Comparison of ENCODE assay signal across 1 cellular context in the genomic region with DNA sequence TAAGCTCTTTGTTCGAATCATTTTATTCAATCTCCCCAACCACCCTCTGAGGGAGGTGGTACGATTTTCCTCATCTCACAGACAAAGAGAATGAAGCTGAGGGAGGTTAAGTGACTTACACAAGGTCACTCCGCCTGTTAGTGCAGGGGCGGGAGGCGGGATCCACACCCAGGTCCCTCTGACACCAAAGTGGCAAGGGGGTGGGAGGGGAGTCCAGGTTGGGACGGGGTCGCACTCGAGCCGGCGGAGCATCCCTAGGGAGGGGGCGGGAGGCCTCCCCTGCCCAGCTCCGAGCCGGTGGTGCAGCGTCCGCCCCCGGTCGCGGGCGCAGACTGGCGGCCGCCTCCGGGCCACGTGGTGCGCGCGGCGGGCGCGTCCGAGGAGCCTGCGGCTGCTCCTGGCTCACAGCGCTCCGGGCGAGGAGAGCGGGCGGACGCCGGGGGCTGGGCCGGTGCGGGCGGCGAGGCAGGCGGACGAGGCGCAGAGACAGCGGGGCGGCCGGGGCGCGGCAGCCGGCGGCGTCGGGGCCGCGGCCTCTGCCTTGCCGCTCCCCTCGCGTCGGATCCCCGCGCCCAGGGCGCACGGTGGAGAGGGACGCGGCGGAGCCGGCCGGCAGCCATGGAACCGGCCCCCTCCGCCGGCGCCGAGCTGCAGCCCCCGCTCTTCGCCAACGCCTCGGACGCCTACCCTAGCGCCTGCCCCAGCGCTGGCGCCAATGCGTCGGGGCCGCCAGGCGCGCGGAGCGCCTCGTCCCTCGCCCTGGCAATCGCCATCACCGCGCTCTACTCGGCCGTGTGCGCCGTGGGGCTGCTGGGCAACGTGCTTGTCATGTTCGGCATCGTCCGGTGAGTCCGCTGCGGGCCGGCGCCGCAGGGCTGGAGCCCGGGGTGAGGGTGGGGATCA.
TF ChIP-seq lines count a peak whose summit lies in the region.

A gene (plus strand): TSS at position 405 of the 903 bp plus-strand sequence. CDS start 214 bp downstream, at position 619.

TF ChIP-seq in WTC11, 78 proteins besides CTCF, POLR2A, EP300 and RAD21 (continued from another document):
- TF ChIP-seq, protein P1, sequence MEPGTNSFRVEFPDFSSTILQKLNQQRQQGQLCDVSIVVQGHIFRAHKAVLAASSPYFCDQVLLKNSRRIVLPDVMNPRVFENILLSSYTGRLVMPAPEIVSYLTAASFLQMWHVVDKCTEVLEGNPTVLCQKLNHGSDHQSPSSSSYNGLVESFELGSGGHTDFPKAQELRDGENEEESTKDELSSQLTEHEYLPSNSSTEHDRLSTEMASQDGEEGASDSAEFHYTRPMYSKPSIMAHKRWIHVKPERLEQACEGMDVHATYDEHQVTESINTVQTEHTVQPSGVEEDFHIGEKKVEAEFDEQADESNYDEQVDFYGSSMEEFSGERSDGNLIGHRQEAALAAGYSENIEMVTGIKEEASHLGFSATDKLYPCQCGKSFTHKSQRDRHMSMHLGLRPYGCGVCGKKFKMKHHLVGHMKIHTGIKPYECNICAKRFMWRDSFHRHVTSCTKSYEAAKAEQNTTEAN (CRISPR knock-in tag; IDR thresholded peaks at IDR 0.05): 0 out of 2 replicates have a peak, but pooled peaks have one; percentile 56
- TF ChIP-seq NR1H2 (CRISPR knock-in tag; IDR thresholded peaks at IDR 0.05) (no peak), ETV6 (CRISPR knock-in tag; IDR thresholded peaks at IDR 0.05) (no peak; the same call in 1 of the 2 replicates), ZNF317 (CRISPR knock-in tag; IDR thresholded peaks at IDR 0.05; ENCODE audit: borderline replicate concordance, low read depth) (0 out of 2 replicates have a peak, but pooled peaks have one; percentile 20), ZNF219 (CRISPR knock-in tag; IDR thresholded peaks at IDR 0.05; ENCODE audit: borderline replicate concordance) (0 out of 2 replicates have a peak, but pooled peaks have one; percentile 45), CBFB (CRISPR knock-in tag; IDR thresholded peaks at IDR 0.05; ENCODE audit: low read depth) (0 out of 2 replicates have a peak, but pooled peaks have one; percentile 52), TEAD4 (CRISPR knock-in tag; IDR thresholded peaks at IDR 0.05) (peak; percentile 77; the same call in 1 of the 2 replicates), ZNF263 (CRISPR knock-in tag; IDR thresholded peaks at IDR 0.05; ENCODE audit: low read depth) (no peak), IRF2 (CRISPR knock-in tag; IDR thresholded peaks at IDR 0.05; ENCODE audit: borderline replicate concordance, low read depth) (no peak), FOXP1 (CRISPR knock-in tag; IDR thresholded peaks at IDR 0.05; ENCODE audit: borderline replicate concordance) (peak; percentile 97), MXD4 (CRISPR knock-in tag; IDR thresholded peaks at IDR 0.05; ENCODE audit: borderline replicate concordance) (no peak), NR2C2 (CRISPR knock-in tag; IDR thresholded peaks at IDR 0.05) (peak; percentile 70), SOX15 (CRISPR knock-in tag; IDR thresholded peaks at IDR 0.05) (no peak), NR3C1 (CRISPR knock-in tag; conservative IDR thresholded peaks at IDR 0.05; ENCODE audit: low read depth) (0 out of 2 replicates have a peak, but pooled peaks have one; percentile 42), GTF2I (CRISPR knock-in tag; conservative IDR thresholded peaks at IDR 0.05) (peak; percentile 56; the same call in 1 of the 2 replicates), ATF1 (CRISPR knock-in tag; IDR thresholded peaks at IDR 0.05) (no peak), NFYB (CRISPR knock-in tag; conservative IDR thresholded peaks at IDR 0.05; ENCODE audit: low read depth) (0 out of 2 replicates have a peak, but pooled peaks have one; percentile 11), ELF4 (CRISPR knock-in tag; IDR thresholded peaks at IDR 0.05; ENCODE audit: low read depth) (no peak)
- TF ChIP-seq, protein P2, sequence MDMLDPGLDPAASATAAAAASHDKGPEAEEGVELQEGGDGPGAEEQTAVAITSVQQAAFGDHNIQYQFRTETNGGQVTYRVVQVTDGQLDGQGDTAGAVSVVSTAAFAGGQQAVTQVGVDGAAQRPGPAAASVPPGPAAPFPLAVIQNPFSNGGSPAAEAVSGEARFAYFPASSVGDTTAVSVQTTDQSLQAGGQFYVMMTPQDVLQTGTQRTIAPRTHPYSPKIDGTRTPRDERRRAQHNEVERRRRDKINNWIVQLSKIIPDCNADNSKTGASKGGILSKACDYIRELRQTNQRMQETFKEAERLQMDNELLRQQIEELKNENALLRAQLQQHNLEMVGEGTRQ (CRISPR knock-in tag; IDR thresholded peaks at IDR 0.05): peak; percentile 88
- TF ChIP-seq, protein P3, sequence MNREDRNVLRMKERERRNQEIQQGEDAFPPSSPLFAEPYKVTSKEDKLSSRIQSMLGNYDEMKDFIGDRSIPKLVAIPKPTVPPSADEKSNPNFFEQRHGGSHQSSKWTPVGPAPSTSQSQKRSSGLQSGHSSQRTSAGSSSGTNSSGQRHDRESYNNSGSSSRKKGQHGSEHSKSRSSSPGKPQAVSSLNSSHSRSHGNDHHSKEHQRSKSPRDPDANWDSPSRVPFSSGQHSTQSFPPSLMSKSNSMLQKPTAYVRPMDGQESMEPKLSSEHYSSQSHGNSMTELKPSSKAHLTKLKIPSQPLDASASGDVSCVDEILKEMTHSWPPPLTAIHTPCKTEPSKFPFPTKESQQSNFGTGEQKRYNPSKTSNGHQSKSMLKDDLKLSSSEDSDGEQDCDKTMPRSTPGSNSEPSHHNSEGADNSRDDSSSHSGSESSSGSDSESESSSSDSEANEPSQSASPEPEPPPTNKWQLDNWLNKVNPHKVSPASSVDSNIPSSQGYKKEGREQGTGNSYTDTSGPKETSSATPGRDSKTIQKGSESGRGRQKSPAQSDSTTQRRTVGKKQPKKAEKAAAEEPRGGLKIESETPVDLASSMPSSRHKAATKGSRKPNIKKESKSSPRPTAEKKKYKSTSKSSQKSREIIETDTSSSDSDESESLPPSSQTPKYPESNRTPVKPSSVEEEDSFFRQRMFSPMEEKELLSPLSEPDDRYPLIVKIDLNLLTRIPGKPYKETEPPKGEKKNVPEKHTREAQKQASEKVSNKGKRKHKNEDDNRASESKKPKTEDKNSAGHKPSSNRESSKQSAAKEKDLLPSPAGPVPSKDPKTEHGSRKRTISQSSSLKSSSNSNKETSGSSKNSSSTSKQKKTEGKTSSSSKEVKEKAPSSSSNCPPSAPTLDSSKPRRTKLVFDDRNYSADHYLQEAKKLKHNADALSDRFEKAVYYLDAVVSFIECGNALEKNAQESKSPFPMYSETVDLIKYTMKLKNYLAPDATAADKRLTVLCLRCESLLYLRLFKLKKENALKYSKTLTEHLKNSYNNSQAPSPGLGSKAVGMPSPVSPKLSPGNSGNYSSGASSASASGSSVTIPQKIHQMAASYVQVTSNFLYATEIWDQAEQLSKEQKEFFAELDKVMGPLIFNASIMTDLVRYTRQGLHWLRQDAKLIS (CRISPR knock-in tag; IDR thresholded peaks at IDR 0.05; ENCODE audit: borderline replicate concordance): no peak
- TF ChIP-seq, protein P4, sequence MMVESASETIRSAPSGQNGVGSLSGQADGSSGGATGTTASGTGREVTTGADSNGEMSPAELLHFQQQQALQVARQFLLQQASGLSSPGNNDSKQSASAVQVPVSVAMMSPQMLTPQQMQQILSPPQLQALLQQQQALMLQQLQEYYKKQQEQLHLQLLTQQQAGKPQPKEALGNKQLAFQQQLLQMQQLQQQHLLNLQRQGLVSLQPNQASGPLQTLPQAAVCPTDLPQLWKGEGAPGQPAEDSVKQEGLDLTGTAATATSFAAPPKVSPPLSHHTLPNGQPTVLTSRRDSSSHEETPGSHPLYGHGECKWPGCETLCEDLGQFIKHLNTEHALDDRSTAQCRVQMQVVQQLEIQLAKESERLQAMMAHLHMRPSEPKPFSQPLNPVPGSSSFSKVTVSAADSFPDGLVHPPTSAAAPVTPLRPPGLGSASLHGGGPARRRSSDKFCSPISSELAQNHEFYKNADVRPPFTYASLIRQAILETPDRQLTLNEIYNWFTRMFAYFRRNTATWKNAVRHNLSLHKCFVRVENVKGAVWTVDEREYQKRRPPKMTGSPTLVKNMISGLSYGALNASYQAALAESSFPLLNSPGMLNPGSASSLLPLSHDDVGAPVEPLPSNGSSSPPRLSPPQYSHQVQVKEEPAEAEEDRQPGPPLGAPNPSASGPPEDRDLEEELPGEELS (CRISPR knock-in tag; IDR thresholded peaks at IDR 0.05): peak; percentile 89
- TF ChIP-seq, protein P5, sequence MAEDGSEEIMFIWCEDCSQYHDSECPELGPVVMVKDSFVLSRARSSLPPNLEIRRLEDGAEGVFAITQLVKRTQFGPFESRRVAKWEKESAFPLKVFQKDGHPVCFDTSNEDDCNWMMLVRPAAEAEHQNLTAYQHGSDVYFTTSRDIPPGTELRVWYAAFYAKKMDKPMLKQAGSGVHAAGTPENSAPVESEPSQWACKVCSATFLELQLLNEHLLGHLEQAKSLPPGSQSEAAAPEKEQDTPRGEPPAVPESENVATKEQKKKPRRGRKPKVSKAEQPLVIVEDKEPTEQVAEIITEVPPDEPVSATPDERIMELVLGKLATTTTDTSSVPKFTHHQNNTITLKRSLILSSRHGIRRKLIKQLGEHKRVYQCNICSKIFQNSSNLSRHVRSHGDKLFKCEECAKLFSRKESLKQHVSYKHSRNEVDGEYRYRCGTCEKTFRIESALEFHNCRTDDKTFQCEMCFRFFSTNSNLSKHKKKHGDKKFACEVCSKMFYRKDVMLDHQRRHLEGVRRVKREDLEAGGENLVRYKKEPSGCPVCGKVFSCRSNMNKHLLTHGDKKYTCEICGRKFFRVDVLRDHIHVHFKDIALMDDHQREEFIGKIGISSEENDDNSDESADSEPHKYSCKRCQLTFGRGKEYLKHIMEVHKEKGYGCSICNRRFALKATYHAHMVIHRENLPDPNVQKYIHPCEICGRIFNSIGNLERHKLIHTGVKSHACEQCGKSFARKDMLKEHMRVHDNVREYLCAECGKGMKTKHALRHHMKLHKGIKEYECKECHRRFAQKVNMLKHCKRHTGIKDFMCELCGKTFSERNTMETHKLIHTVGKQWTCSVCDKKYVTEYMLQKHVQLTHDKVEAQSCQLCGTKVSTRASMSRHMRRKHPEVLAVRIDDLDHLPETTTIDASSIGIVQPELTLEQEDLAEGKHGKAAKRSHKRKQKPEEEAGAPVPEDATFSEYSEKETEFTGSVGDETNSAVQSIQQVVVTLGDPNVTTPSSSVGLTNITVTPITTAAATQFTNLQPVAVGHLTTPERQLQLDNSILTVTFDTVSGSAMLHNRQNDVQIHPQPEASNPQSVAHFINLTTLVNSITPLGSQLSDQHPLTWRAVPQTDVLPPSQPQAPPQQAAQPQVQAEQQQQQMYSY (CRISPR knock-in tag; IDR thresholded peaks at IDR 0.05): 0 out of 2 replicates have a peak, but pooled peaks have one; percentile 44
- TF ChIP-seq, protein P6, sequence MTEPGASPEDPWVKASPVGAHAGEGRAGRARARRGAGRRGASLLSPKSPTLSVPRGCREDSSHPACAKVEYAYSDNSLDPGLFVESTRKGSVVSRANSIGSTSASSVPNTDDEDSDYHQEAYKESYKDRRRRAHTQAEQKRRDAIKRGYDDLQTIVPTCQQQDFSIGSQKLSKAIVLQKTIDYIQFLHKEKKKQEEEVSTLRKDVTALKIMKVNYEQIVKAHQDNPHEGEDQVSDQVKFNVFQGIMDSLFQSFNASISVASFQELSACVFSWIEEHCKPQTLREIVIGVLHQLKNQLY (CRISPR knock-in tag; IDR thresholded peaks at IDR 0.05): no peak
- TF ChIP-seq, protein P7, sequence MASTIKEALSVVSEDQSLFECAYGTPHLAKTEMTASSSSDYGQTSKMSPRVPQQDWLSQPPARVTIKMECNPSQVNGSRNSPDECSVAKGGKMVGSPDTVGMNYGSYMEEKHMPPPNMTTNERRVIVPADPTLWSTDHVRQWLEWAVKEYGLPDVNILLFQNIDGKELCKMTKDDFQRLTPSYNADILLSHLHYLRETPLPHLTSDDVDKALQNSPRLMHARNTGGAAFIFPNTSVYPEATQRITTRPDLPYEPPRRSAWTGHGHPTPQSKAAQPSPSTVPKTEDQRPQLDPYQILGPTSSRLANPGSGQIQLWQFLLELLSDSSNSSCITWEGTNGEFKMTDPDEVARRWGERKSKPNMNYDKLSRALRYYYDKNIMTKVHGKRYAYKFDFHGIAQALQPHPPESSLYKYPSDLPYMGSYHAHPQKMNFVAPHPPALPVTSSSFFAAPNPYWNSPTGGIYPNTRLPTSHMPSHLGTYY (CRISPR knock-in tag; IDR thresholded peaks at IDR 0.05): no peak
- TF ChIP-seq, protein P8, sequence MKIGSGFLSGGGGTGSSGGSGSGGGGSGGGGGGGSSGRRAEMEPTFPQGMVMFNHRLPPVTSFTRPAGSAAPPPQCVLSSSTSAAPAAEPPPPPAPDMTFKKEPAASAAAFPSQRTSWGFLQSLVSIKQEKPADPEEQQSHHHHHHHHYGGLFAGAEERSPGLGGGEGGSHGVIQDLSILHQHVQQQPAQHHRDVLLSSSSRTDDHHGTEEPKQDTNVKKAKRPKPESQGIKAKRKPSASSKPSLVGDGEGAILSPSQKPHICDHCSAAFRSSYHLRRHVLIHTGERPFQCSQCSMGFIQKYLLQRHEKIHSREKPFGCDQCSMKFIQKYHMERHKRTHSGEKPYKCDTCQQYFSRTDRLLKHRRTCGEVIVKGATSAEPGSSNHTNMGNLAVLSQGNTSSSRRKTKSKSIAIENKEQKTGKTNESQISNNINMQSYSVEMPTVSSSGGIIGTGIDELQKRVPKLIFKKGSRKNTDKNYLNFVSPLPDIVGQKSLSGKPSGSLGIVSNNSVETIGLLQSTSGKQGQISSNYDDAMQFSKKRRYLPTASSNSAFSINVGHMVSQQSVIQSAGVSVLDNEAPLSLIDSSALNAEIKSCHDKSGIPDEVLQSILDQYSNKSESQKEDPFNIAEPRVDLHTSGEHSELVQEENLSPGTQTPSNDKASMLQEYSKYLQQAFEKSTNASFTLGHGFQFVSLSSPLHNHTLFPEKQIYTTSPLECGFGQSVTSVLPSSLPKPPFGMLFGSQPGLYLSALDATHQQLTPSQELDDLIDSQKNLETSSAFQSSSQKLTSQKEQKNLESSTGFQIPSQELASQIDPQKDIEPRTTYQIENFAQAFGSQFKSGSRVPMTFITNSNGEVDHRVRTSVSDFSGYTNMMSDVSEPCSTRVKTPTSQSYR (CRISPR knock-in tag; IDR thresholded peaks at IDR 0.05): peak; percentile 61; the same call in 1 of the 2 replicates
